ENCODE assay signal across 8 cellular contexts in the genomic region with DNA sequence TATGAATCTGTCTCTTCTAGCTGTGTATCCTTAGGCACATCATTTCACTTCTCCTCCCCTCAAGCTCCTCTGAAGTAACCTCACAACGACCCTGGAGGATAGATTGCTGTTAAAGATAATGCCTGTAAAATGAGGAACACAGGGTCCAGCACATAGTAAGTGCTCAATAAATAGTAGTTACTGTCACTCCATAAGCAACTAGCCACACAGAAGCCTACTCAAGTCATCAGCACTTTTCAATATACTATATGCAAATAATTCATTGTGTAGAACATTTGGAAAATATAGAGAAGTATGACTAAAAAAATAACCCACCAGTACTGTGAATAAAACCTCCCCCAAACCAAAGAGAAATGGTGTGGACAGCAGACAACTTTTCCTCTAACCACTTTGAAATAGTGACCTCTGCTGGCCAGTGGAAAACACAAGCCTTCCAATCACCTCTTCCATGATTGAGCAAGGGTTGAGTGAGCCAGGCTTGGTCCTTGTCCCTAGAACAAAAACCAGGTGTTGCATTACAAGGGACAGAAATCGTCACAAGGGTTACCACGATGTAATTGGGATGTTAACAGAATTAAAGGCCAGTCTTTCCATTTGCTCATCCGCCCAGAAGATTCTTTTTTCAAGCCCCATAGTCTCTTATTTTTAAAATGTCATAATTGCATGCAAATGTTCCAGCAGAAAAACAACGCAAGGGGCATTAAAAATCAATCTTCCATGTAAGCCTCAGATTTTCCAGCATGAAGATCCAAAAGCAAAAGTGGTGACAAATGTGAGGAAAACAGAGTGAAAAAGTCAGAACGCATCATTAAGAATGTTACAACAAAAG.
A peak's percentile ranks its signal among the peaks of the same experiment; 100 is the strongest.
DNase-seq lines count a peak whose midpoint lies in the region; ATAC-seq and TF ChIP-seq lines count a peak whose summit lies in the region.

No MANE protein-coding gene starts in this region.

- no peak overlapping the region for H3K4me3 ChIP-seq in GM12864 (ENCODE audit: low read depth, low read length)
- H3K4me3 ChIP-seq in effector memory CD4-positive, alpha-beta T cell (ENCODE audit: insufficient read depth, low read depth, low read length, poor library complexity, severe bottlenecking) = no peak overlapping the region

- peaks cover 7% of the 10 kb centered on the region for H3K4me1 Mint-ChIP-seq in activated naive CD8-positive, alpha-beta T cell treated with anti-CD3 and anti-CD28 coated beads, Interleukin-2, amount 50 U/mL, for 24 hours
- H3K4me1 Mint-ChIP-seq in stimulated activated naive B cell treated with anti-CD40 and anti-IgM and Interleukin-4, amounts not matched to agents 10 μg/mL and 1 μg/mL and 100 μg/mL, for 72 hours = no peaks in the 10 kb centered on the region

- peak; percentile 68 for TF ChIP-seq CTCF in GM12864 (IDR thresholded peaks at IDR 0.05; ENCODE audit: low read depth, low read length, missing control alignments)

- H3K27me3 ChIP-seq in effector memory CD4-positive, alpha-beta T cell (replicated peaks; ENCODE audit: control insufficient read depth, insufficient read depth, low read length, poor library complexity, severe bottlenecking) = no peaks in the 10 kb centered on the region

- DNase-seq in AG20443 (ENCODE audit: low spot score) (peak; percentile 80), GM12864 (ENCODE audit: low read depth) (no peak), NCI-H2107 treated with DMSO at 0.1 percent for 48 hours (lab: John Stamatoyannopoulos, UW; ENCODE audit: unreplicated experiment) (peak; percentile 28), hippocampal formation (lab: John Stamatoyannopoulos, UW) (peak; percentile 5 to 20)
- peak; percentile 25 for DNase-seq in activated naive CD8-positive, alpha-beta T cell treated with anti-CD3 and anti-CD28 coated beads, Interleukin-2, amount 50 U/mL, for 24 hours
- DNase-seq in stimulated activated naive B cell treated with anti-CD40 and anti-IgM and Interleukin-4, amounts not matched to agents 10 μg/mL and 1 μg/mL and 100 μg/mL, for 72 hours = no peak
- no peak for DNase-seq in stimulated activated CD4-positive, alpha-beta T cell treated with anti-CD3 and anti-CD28 coated beads, Interleukin-12 subunit alpha, Interleukin-12 subunit beta, amount 100 ng/mL, for 4 hours
- no peak for DNase-seq in effector memory CD4-positive, alpha-beta T cell

- peak; percentile 57 for ATAC-seq in activated naive CD8-positive, alpha-beta T cell treated with anti-CD3 and anti-CD28 coated beads, Interleukin-2, amount 50 U/mL, for 24 hours
- ATAC-seq in stimulated activated naive B cell treated with anti-CD40 and anti-IgM and Interleukin-4, amounts not matched to agents 10 μg/mL and 1 μg/mL and 100 μg/mL, for 72 hours (replicated peaks) = peak; percentile 52 to 60

- peaks cover 2% of the 10 kb centered on the region for H3K36me3 Mint-ChIP-seq in activated naive CD8-positive, alpha-beta T cell treated with anti-CD3 and anti-CD28 coated beads, Interleukin-2, amount 50 U/mL, for 24 hours (ENCODE audit: low read depth)
- peaks cover 6 to 27% of the 10 kb centered on the region in 2 donors for H3K36me3 Mint-ChIP-seq in stimulated activated naive B cell treated with anti-CD40 and anti-IgM and Interleukin-4, amounts not matched to agents 10 μg/mL and 1 μg/mL and 100 μg/mL, for 72 hours

- no peak overlapping the region for H3K27ac ChIP-seq in effector memory CD4-positive, alpha-beta T cell (ENCODE audit: insufficient read depth, low read length, poor library complexity, severe bottlenecking)

- H3K27me3 Mint-ChIP-seq in activated naive CD8-positive, alpha-beta T cell treated with anti-CD3 and anti-CD28 coated beads, Interleukin-2, amount 50 U/mL, for 24 hours = no peaks in the 10 kb centered on the region
- H3K27me3 Mint-ChIP-seq in stimulated activated naive B cell treated with anti-CD40 and anti-IgM and Interleukin-4, amounts not matched to agents 10 μg/mL and 1 μg/mL and 100 μg/mL, for 72 hours = no peaks in the 10 kb centered on the region

- no peaks in the 10 kb centered on the region for H3K36me3 ChIP-seq in effector memory CD4-positive, alpha-beta T cell (ENCODE audit: control insufficient read depth, insufficient read depth, low read length)

- no peaks in the 10 kb centered on the region for H3K9me3 ChIP-seq in effector memory CD4-positive, alpha-beta T cell (ENCODE audit: control insufficient read depth, low read length)

- no peak overlapping the region for H3K27ac Mint-ChIP-seq in activated naive CD8-positive, alpha-beta T cell treated with anti-CD3 and anti-CD28 coated beads, Interleukin-2, amount 50 U/mL, for 24 hours
- H3K27ac Mint-ChIP-seq in stimulated activated naive B cell treated with anti-CD40 and anti-IgM and Interleukin-4, amounts not matched to agents 10 μg/mL and 1 μg/mL and 100 μg/mL, for 72 hours = no peak overlapping the region

- no peak overlapping the region for H3K4me3 Mint-ChIP-seq in activated naive CD8-positive, alpha-beta T cell treated with anti-CD3 and anti-CD28 coated beads, Interleukin-2, amount 50 U/mL, for 24 hours
- H3K4me3 Mint-ChIP-seq in stimulated activated naive B cell treated with anti-CD40 and anti-IgM and Interleukin-4, amounts not matched to agents 10 μg/mL and 1 μg/mL and 100 μg/mL, for 72 hours = no peak overlapping the region

- no peaks in the 10 kb centered on the region for H3K9me3 Mint-ChIP-seq in activated naive CD8-positive, alpha-beta T cell treated with anti-CD3 and anti-CD28 coated beads, Interleukin-2, amount 50 U/mL, for 24 hours
- H3K9me3 Mint-ChIP-seq in stimulated activated naive B cell treated with anti-CD40 and anti-IgM and Interleukin-4, amounts not matched to agents 10 μg/mL and 1 μg/mL and 100 μg/mL, for 72 hours = no peaks in the 10 kb centered on the region

- H3K4me1 ChIP-seq in effector memory CD4-positive, alpha-beta T cell (ENCODE audit: control insufficient read depth, insufficient read depth, low read length, poor library complexity, severe bottlenecking) = no peaks in the 10 kb centered on the region

Comparison
In these comparisons a context has a peak if more than half of its experiments do, and no peak if none do; other contexts are left out.
1. DNase-seq: peak in AG20443 (single experiment), NCI-H2107 treated with DMSO at 0.1 percent for 48 hours (single experiment), activated naive CD8-positive, alpha-beta T cell treated with anti-CD3 and anti-CD28 coated beads, Interleukin-2, amount 50 U/mL, for 24 hours (single experiment) and hippocampal formation (2 of 2); none in GM12864 (single experiment), stimulated activated naive B cell treated with anti-CD40 and anti-IgM and Interleukin-4, amounts not matched to agents 10 μg/mL and 1 μg/mL and 100 μg/mL, for 72 hours (single experiment), stimulated activated CD4-positive, alpha-beta T cell treated with anti-CD3 and anti-CD28 coated beads, Interleukin-12 subunit alpha, Interleukin-12 subunit beta, amount 100 ng/mL, for 4 hours (single experiment) and effector memory CD4-positive, alpha-beta T cell (0 of 3).